In genomic region chr10:86034710-86035109, GRCh38 we compare ENCODE assay signal across 25 cellular contexts.
"Had no signal": no experiment of that assay in that cellular context is flagged by ENCODE, and none has a peak within 500 bp of the region (broad histone marks: within the 10 kb centered on the region; RNA-seq: fewer than 3 reads in every experiment).

No MANE protein-coding gene starts in this region.

- H3K4me1 Mint-ChIP-seq: endodermal cell had no signal

- ATAC-seq: effector memory CD8-positive, alpha-beta T cell; esophagus mucosa; foreskin keratinocyte; gastrocnemius medialis; gastroesophageal sphincter; heart left ventricle; heart right ventricle had no signal

- H3K27ac Mint-ChIP-seq: dendritic cell treated with granulocyte-macrophage colony-stimulating factor and Interleukin-4, amounts not matched to agents 40 ng/mL and 50 ng/mL, for 4 days; effector memory CD8-positive, alpha-beta T cell; endodermal cell had no signal

- H3K27ac ChIP-seq: colonic mucosa, coronary artery, dorsolateral prefrontal cortex, epithelial cell of prostate, esophagus muscularis mucosa, esophagus squamous epithelium, foreskin keratinocyte, gastrocnemius medialis, gastroesophageal sphincter, heart left ventricle, heart right ventricle had no signal

- DNase-seq: colonic mucosa; cortex of kidney; dermis blood vessel endothelial cell; dorsolateral prefrontal cortex; effector CD4-positive, alpha-beta T cell; effector CD8-positive, alpha-beta T cell; effector memory CD4-positive, alpha-beta T cell; effector memory CD8-positive, alpha-beta T cell; endodermal cell; erythroblast; esophagus squamous epithelium; foreskin fibroblast; foreskin keratinocyte; foreskin melanocyte; gastrocnemius medialis; glutamatergic neuron; head of caudate nucleus; heart left ventricle; heart right ventricle had no signal

- H3K4me3 ChIP-seq: colonic mucosa, coronary artery, dorsolateral prefrontal cortex, esophagus muscularis mucosa, esophagus squamous epithelium, gastrocnemius medialis, gastroesophageal sphincter, heart left ventricle, heart right ventricle had no signal

- H3K9me3 Mint-ChIP-seq: dendritic cell treated with granulocyte-macrophage colony-stimulating factor and Interleukin-4, amounts not matched to agents 40 ng/mL and 50 ng/mL, for 4 days; effector memory CD8-positive, alpha-beta T cell had no signal

- H3K9me3 ChIP-seq: colonic mucosa, esophagus muscularis mucosa, esophagus squamous epithelium, gastrocnemius medialis, gastroesophageal sphincter had no signal

- H3K36me3 ChIP-seq: colonic mucosa, esophagus muscularis mucosa, esophagus squamous epithelium, gastrocnemius medialis, gastroesophageal sphincter, heart left ventricle, heart right ventricle had no signal

- H3K27me3 ChIP-seq: colonic mucosa, dorsolateral prefrontal cortex, esophagus muscularis mucosa, esophagus squamous epithelium, foreskin keratinocyte, gastrocnemius medialis, gastroesophageal sphincter, heart left ventricle, heart right ventricle had no signal

- H3K4me3 Mint-ChIP-seq: dendritic cell treated with granulocyte-macrophage colony-stimulating factor and Interleukin-4, amounts not matched to agents 40 ng/mL and 50 ng/mL, for 4 days; effector memory CD8-positive, alpha-beta T cell; endodermal cell had no signal

- H3K27me3 Mint-ChIP-seq: dendritic cell treated with granulocyte-macrophage colony-stimulating factor and Interleukin-4, amounts not matched to agents 40 ng/mL and 50 ng/mL, for 4 days had no signal

- H3K4me1 ChIP-seq: colonic mucosa, esophagus muscularis mucosa, esophagus squamous epithelium, foreskin keratinocyte, gastroesophageal sphincter had no signal
